16 cellular contexts compared by ENCODE assay signal in genomic region chr9:137761032-137761431, GRCh38.
DNase-seq lines count a peak whose midpoint lies in the region; ATAC-seq, FAIRE-seq and TF ChIP-seq lines count a peak whose summit lies in the region.
"Had no signal": no experiment of that assay in that cellular context is flagged by ENCODE, and none has a peak within 500 bp of the region (broad histone marks: within the 10 kb centered on the region; RNA-seq: fewer than 3 reads in every experiment).

No MANE protein-coding gene starts in this region.

- TF ChIP-seq CTCF in RWPE1 (conservative IDR thresholded peaks at IDR 0.05; ENCODE audit: low read depth) (no peak), D721Med (IDR thresholded peaks at IDR 0.05; ENCODE audit: insufficient read depth, missing control alignments) (no peak)

- H3K9me3 Mint-ChIP-seq in activated CD4-positive, alpha-beta T cell treated with anti-CD3 and anti-CD28 coated beads, Interleukin-2, amount 10 ng/mL, durations not matched to agents 7 days and 5 days: peaks cover 3% of the 10 kb centered on the region
- H3K9me3 Mint-ChIP-seq in central memory CD8-positive, alpha-beta T cell: no peaks in the 10 kb centered on the region

- no peak overlapping the region for H3K4me3 Mint-ChIP-seq in activated CD4-positive, alpha-beta T cell treated with anti-CD3 and anti-CD28 coated beads, Interleukin-2, amount 10 ng/mL, durations not matched to agents 7 days and 5 days
- no peak overlapping the region for H3K4me3 Mint-ChIP-seq in central memory CD8-positive, alpha-beta T cell

- ATAC-seq in central memory CD8-positive, alpha-beta T cell (replicated peaks; ENCODE audit: extremely low read depth, poor library complexity, severe bottlenecking): no peak
- ATAC-seq in HG02571 (IDR thresholded peaks at IDR 0.05; ENCODE audit: unreplicated experiment): no peak
- ATAC-seq: Right ventricle myocardium inferior had no signal

- peaks cover 43% of the 10 kb centered on the region for H3K4me1 Mint-ChIP-seq in activated CD4-positive, alpha-beta T cell treated with anti-CD3 and anti-CD28 coated beads, Interleukin-2, amount 10 ng/mL, durations not matched to agents 7 days and 5 days
- H3K4me1 Mint-ChIP-seq in central memory CD8-positive, alpha-beta T cell: peaks cover 51% of the 10 kb centered on the region

- H3K27me3 Mint-ChIP-seq in activated CD4-positive, alpha-beta T cell treated with anti-CD3 and anti-CD28 coated beads, Interleukin-2, amount 10 ng/mL, durations not matched to agents 7 days and 5 days: no peaks in the 10 kb centered on the region
- H3K27me3 Mint-ChIP-seq in central memory CD8-positive, alpha-beta T cell: no peaks in the 10 kb centered on the region

- H3K36me3 Mint-ChIP-seq in activated CD4-positive, alpha-beta T cell treated with anti-CD3 and anti-CD28 coated beads, Interleukin-2, amount 10 ng/mL, durations not matched to agents 7 days and 5 days (ENCODE audit: low read depth): peaks cover 65% of the 10 kb centered on the region
- peaks cover 36% of the 10 kb centered on the region for H3K36me3 Mint-ChIP-seq in central memory CD8-positive, alpha-beta T cell (ENCODE audit: insufficient read depth)

- DNase-seq in activated CD4-positive, alpha-beta T cell treated with anti-CD3 and anti-CD28 coated beads for 48 hours: peak; percentile 35
- no peak for DNase-seq in activated CD4-positive, alpha-beta T cell treated with anti-CD3 and anti-CD28 coated beads, Interleukin-2, amount 10 ng/mL, durations not matched to agents 7 days and 5 days
- DNase-seq in RWPE1 (ENCODE audit: low spot score) (no peak), D721Med (ENCODE audit: insufficient read length, low spot score) (no peak), HCEC 1CT (no peak)
- no peak for DNase-seq in central memory CD8-positive, alpha-beta T cell (ENCODE audit: low spot score in 2 of 2)
- DNase-seq in stimulated activated CD8-positive, alpha-beta memory T cell treated with anti-CD3 and anti-CD28 coated beads, Interleukin-4, amount 100 ng/mL, for 48 hours: peak; percentile 41
- DNase-seq: midbrain, NCI-H1694 treated with DMSO at 0.1 percent for 48 hours, NCI-H748 treated with DMSO at 0.1 percent for 48 hours, tibial artery had no signal

- no peak for FAIRE-seq in D721Med (lab: Jason Lieb, UNC)
- FAIRE-seq: A204.1 had no signal

- no peak overlapping the region for H3K27ac Mint-ChIP-seq in activated CD4-positive, alpha-beta T cell treated with anti-CD3 and anti-CD28 coated beads, Interleukin-2, amount 10 ng/mL, durations not matched to agents 7 days and 5 days
- peak overlapping the region; percentile 59 for H3K27ac Mint-ChIP-seq in central memory CD8-positive, alpha-beta T cell (ENCODE audit: low read depth)

- CTCF ChIA-PET in activated CD4-positive, alpha-beta T cell treated with anti-CD3 and anti-CD28 coated beads, Interleukin-2, amount 10 ng/mL, durations not matched to agents 7 days and 5 days (lab: Charles Lee): no interaction called here
- CTCF ChIA-PET in RWPE1 (lab: Yijun Ruan, JAX): interaction anchor here (0.6 to 0.7 kb wide), 2 partner anchors 52 to 54 kb away, joined by 3 read pairs; no protein-coding TSS in a partner anchor

- POLR2A ChIA-PET in activated CD4-positive, alpha-beta T cell treated with anti-CD3 and anti-CD28 coated beads, Interleukin-2, amount 10 ng/mL, durations not matched to agents 7 days and 5 days (lab: Charles Lee): no interaction called here
- POLR2A ChIA-PET in RWPE1 (lab: Yijun Ruan, JAX; ENCODE audit: low non-redundant PET): no interaction called here

- H3K27ac ChIP-seq in RWPE1: peak overlapping the region; percentile 11
- H3K27ac ChIP-seq: coronary artery, prostate gland, tibial artery had no signal

Comparison
In these comparisons a context has a peak if more than half of its experiments do, and no peak if none do; other contexts are left out.
1. DNase-seq: peak in activated CD4-positive, alpha-beta T cell treated with anti-CD3 and anti-CD28 coated beads for 48 hours (single experiment) and stimulated activated CD8-positive, alpha-beta memory T cell treated with anti-CD3 and anti-CD28 coated beads, Interleukin-4, amount 100 ng/mL, for 48 hours (single experiment); none in activated CD4-positive, alpha-beta T cell treated with anti-CD3 and anti-CD28 coated beads, Interleukin-2, amount 10 ng/mL, durations not matched to agents 7 days and 5 days (single experiment), RWPE1 (single experiment), central memory CD8-positive, alpha-beta T cell (0 of 2), D721Med (single experiment) and HCEC 1CT (single experiment).